8 cellular contexts compared by ENCODE assay signal in the genomic region with DNA sequence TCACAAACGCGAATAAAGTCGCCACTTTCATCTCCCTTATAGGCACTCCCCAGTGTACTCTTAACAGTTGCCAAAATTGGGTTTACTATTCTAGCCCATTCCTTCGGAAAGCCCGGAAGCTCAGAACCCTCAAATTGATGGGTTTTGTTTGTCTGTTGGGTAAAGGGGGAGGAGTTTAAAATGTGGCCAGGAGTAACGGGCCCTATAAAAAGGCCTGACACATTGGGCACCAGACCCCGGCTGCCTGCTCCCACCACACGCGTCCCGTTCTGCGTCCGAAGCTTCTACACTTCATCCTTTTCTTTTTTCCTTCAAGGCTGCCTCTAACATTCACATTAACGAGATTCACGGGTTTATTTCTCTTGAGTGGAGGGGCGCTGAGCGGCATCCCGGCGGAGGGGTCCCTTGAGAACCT. TPM values are rescaled to one million over a fixed set of nuclear protein-coding genes. Genes with fewer than 3 reads are reported as not detected.
A peak's percentile ranks its signal among the peaks of the same experiment; 100 is the strongest.
DNase-seq lines count a peak whose midpoint lies in the region; ATAC-seq, FAIRE-seq and TF ChIP-seq lines count a peak whose summit lies in the region.

No MANE protein-coding gene starts in this region.

- H3K27ac Mint-ChIP-seq in natural killer cell: peak overlapping the region; percentile 92 to 94

- peak overlapping the region; percentile 94 for H3K4me2 ChIP-seq in mammary epithelial cell (ENCODE audit: insufficient read depth, low read depth, low read length)

- H3K27me3 ChIP-seq in HL-60 (ENCODE audit: insufficient read depth, poor library complexity, severe bottlenecking) (no peaks in the 10 kb centered on the region), mammary epithelial cell (ENCODE audit: insufficient read depth, low read length) (no peaks in the 10 kb centered on the region)

- H3K79me2 ChIP-seq in mammary epithelial cell (ENCODE audit: insufficient read depth, low read length): no peaks in the 10 kb centered on the region

- BruUV-seq in mammary epithelial cell (replicated peaks; lab: Mats Ljungman, UMichigan): TSS peak; percentile 14

- H3K4me1 ChIP-seq in ES-I3 (ENCODE audit: insufficient read depth, low read length) (no peaks in the 10 kb centered on the region; the same call in 1 of the 2 replicates), mammary epithelial cell (ENCODE audit: insufficient read depth, low read length) (peaks cover 15% of the 10 kb centered on the region)

- H3K36me3 ChIP-seq in ES-I3 (ENCODE audit: insufficient read depth, low read length) (no peaks in the 10 kb centered on the region), mammary epithelial cell (ENCODE audit: insufficient read depth, low read length) (peaks cover 3% of the 10 kb centered on the region)

- peaks cover 16 to 31% of the 10 kb centered on the region in 2 donors for H3K4me1 Mint-ChIP-seq in natural killer cell

- H3K9me3 ChIP-seq in ES-I3 (ENCODE audit: control insufficient read depth, insufficient read depth, low read length): no peaks in the 10 kb centered on the region
- no peaks in the 10 kb centered on the region for H3K9me3 ChIP-seq in mammary epithelial cell (replicated peaks; ENCODE audit: insufficient read depth, low read length)

- H3K4me3 ChIP-seq in HL-60 (replicated peaks; ENCODE audit: insufficient read depth, low read length) (peak overlapping the region; percentile 66), mammary epithelial cell (replicated peaks in 1 of 3; ENCODE audit: insufficient read depth in 1 of 3, low read depth in 2 of 3, low read length in 3 of 3) (peak overlapping the region; percentile 55 to 91 (median 79))

- in situ Hi-C loops in mammary epithelial cell (cut with MboI; ENCODE audit: low sequenced_read_pairs in 2 of 2): loop anchor here (5.0 to 10.0 kb wide), 3 partner anchors 48 to 135 kb away; a partner anchor contains a TSS

- H4K20me1 ChIP-seq in mammary epithelial cell (ENCODE audit: insufficient read depth, low read length): no peaks in the 10 kb centered on the region

- no peaks in the 10 kb centered on the region for H3K27me3 Mint-ChIP-seq in natural killer cell (ENCODE audit: low read depth in 2 of 2)

- WGBS in mammary epithelial cell (ENCODE audit: low coverage, missing lambda C conversion rate): under 1% methylated on average over 13 of the region's 18 CpGs

- TF ChIP-seq CTCF in HL-60 (IDR thresholded peaks at IDR 0.05; ENCODE audit: insufficient read depth, low read length) (no peak), mammary epithelial cell (conservative IDR thresholded peaks at IDR 0.05 in 1 of 2, IDR thresholded peaks at IDR 0.05 in 1 of 2; ENCODE audit: extremely low read depth in 1 of 2, insufficient read depth in 1 of 2, low read depth in 1 of 2, low read length in 2 of 2) (no peak), natural killer cell (IDR thresholded peaks at IDR 0.05) (no peak)

- intact Hi-C loops in mammary epithelial cell (cut with micrococcal nuclease) (loop anchor here (1.0 to 2.0 kb wide), 9 partner anchors 18 to 371 kb away; a partner anchor contains a TSS), natural killer cell (cut with micrococcal nuclease) (loop anchor here (1.0 to 2.0 kb wide), 7 partner anchors 19 to 139 kb away; a partner anchor contains a TSS)

- H3K9ac ChIP-seq in ES-I3 (ENCODE audit: low read depth, low read length): peak overlapping the region; percentile 87; the same call in 1 of the 2 replicates
- H3K9ac ChIP-seq in mammary epithelial cell (ENCODE audit: insufficient read depth, low read length): no peak overlapping the region

- dilution Hi-C loops in mammary epithelial cell (cut with HindIII; ENCODE audit: low sequenced_read_pairs): no loop called here

- DNase-seq in HL-60 (ENCODE audit: low read depth in 1 of 2, low spot score in 1 of 2) (no peak), mammary epithelial cell (no peak), natural killer cell (no peak), KG1 (lab: John Stamatoyannopoulos, UW) (no peak), SKM-1 treated with dmso at 0.1 percent for 144 hours (lab: John Stamatoyannopoulos, UW; ENCODE audit: unreplicated experiment) (no peak), HTR-8/SVneo (ENCODE audit: insufficient read length, low spot score) (no peak), NCI-H748 (lab: John Stamatoyannopoulos, UW; ENCODE audit: unreplicated experiment) (no peak)

- no peaks in the 10 kb centered on the region for H3K36me3 Mint-ChIP-seq in natural killer cell

- CTCF ChIA-PET in mammary epithelial cell (lab: Charles Lee; ENCODE audit: low non-redundant PET): no interaction called here

- H3K27ac ChIP-seq in HL-60 (replicated peaks): no peak overlapping the region
- no peak overlapping the region for H3K27ac ChIP-seq in mammary epithelial cell (ENCODE audit: insufficient read depth, low read depth, low read length)

- FAIRE-seq in HTR-8/SVneo (lab: Jason Lieb, UNC): no peak

- H2AFZ ChIP-seq in mammary epithelial cell (ENCODE audit: low read depth, low read length): peak overlapping the region; percentile 87

- H3K9me3 Mint-ChIP-seq in natural killer cell: no peaks in the 10 kb centered on the region

- no peak for ATAC-seq in natural killer cell

- H3K4me3 Mint-ChIP-seq in natural killer cell: peak overlapping the region; percentile 95

RNA-seq across cellular contexts. Expression of a gene that starts 0.8 kb away (rescaled TPM):
- total RNA-seq in mammary epithelial cell (10 to 100 TPM; 10.4 to 13.3 TPM), natural killer cell (10 to 100 TPM in 2 of 3 donors, 1 to 10 TPM in 1; 9.9 to 12.7 (median 11.0) TPM)
- polyA plus RNA-seq in mammary epithelial cell: 14.6 TPM
- 5.1 TPM for polyA minus RNA-seq in mammary epithelial cell

RNA-seq across cellular contexts. Expression of a gene that starts 10.1 kb away (rescaled TPM):
- total RNA-seq in mammary epithelial cell (1 to 10 TPM; 2.5 to 2.7 TPM), natural killer cell (1 to 10 TPM in 1 of 3 donors, under 1 TPM in 2; 0.48 to 1.1 (median 0.89) TPM)
- 0.59 TPM for polyA plus RNA-seq in mammary epithelial cell
- not detected for polyA minus RNA-seq in mammary epithelial cell

RNA-seq across cellular contexts. Expression of a gene that starts 16.9 kb away (rescaled TPM):
- total RNA-seq in mammary epithelial cell (10 to 100 TPM; 30.2 to 42.5 TPM), natural killer cell (10 to 100 TPM; 64.4 to 72.4 (median 64.8) TPM)
- 35.9 TPM for polyA plus RNA-seq in mammary epithelial cell
- 22.3 TPM for polyA minus RNA-seq in mammary epithelial cell

RNA-seq across cellular contexts. Expression of a gene that starts 18.3 kb away (rescaled TPM):
- total RNA-seq in mammary epithelial cell (10 to 100 TPM; 56.1 to 73.5 TPM), natural killer cell (10 to 100 TPM; 77.0 to 81.9 (median 79.0) TPM)
- 74.1 TPM for polyA plus RNA-seq in mammary epithelial cell
- polyA minus RNA-seq in mammary epithelial cell: 109 TPM

RNA-seq across cellular contexts. Expression of a gene that starts 46.8 kb away (rescaled TPM):
- 10 to 100 TPM; 23.7 to 33.8 TPM for total RNA-seq in mammary epithelial cell
- 32.0 TPM for polyA plus RNA-seq in mammary epithelial cell
- 41.3 TPM for polyA minus RNA-seq in mammary epithelial cell
- total RNA-seq in natural killer cell: 10 to 100 TPM; 67.6 to 84.0 (median 83.4) TPM
